8 cellular contexts compared by ENCODE assay signal in the genomic region with DNA sequence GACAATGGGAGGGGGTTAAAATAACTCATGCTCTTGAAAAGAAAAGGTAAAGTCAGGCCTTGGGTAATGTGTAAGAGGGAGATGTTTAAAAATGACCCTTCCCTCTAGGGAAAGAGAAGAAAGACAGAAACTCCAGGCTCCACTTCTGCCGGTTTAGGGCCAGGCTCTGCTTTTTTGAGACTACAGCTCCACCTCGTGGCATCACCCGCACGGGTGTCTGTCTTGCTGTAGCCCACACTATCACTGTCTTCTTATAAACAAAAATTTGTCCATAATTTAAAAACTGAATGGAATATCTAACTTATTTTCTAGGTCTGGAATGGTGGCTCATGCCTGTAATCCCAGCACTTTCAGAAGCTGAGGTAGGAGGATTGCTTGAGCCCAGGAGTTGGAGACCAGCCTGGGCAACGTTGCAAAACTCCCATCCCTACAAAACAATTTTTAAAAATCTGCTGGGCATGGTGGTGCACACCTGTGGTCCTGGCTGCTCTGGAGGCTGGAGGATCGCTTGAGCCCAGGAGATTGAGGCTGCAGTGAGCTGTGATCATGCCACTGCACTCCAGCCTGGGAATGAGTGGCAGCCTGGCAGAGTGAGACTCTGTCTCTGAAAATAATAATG.
A peak's percentile ranks its signal among the peaks of the same experiment; 100 is the strongest.
DNase-seq lines count a peak whose midpoint lies in the region; ATAC-seq and TF ChIP-seq lines count a peak whose summit lies in the region.

No MANE protein-coding gene starts in this region.

- H3K4me1 ChIP-seq in HEK293 (ENCODE audit: control insufficient read depth, insufficient read depth, low read length) (no peaks in the 10 kb centered on the region), mesendoderm (ENCODE audit: control insufficient read depth, low read depth, low read length) (no peaks in the 10 kb centered on the region)
- peaks cover 8% of the 10 kb centered on the region for H3K4me1 ChIP-seq in effector memory CD4-positive, alpha-beta T cell (ENCODE audit: control insufficient read depth, insufficient read depth, low read length, poor library complexity, severe bottlenecking)

- DNase-seq in DMS 273 treated with DMSO at 0.1 percent for 48 hours (lab: John Stamatoyannopoulos, UW) (peak; percentile 5), NCI-H774 (lab: John Stamatoyannopoulos, UW) (peak; percentile 19), mesendoderm (peak; percentile 65)
- DNase-seq in activated CD8-positive, alpha-beta T cell treated with anti-CD3 and anti-CD28 coated beads, Interleukin-2, amount 10 ng/mL, durations not matched to agents 7 days and 5 days: peak; percentile 75
- peak; percentile 15 to 44 (median 28) for DNase-seq in effector memory CD4-positive, alpha-beta T cell
- peak; percentile 35 for DNase-seq in stimulated activated CD8-positive, alpha-beta memory T cell treated with anti-CD3 and anti-CD28 coated beads, Interleukin-7, amount 100 ng/mL, for 24 hours (ENCODE audit: low read depth)

- no peaks in the 10 kb centered on the region for H3K9me3 Mint-ChIP-seq in activated CD8-positive, alpha-beta T cell treated with anti-CD3 and anti-CD28 coated beads, Interleukin-2, amount 10 ng/mL, durations not matched to agents 7 days and 5 days (ENCODE audit: insufficient read depth)

- H3K27ac ChIP-seq in HEK293 (ENCODE audit: extremely low read depth, low read depth, low read length): no peak overlapping the region
- H3K27ac ChIP-seq in effector memory CD4-positive, alpha-beta T cell (ENCODE audit: insufficient read depth, low read length, poor library complexity, severe bottlenecking): no peak overlapping the region
- no peak overlapping the region for H3K27ac ChIP-seq in mesendoderm (ENCODE audit: low read depth, low read length)

- no peak overlapping the region for H2BK15ac ChIP-seq in mesendoderm (replicated peaks; ENCODE audit: low read depth)

- H2BK120ac ChIP-seq in mesendoderm (ENCODE audit: low read depth, low read length): no peak overlapping the region

- ATAC-seq in activated CD8-positive, alpha-beta T cell treated with anti-CD3 and anti-CD28 coated beads, Interleukin-2, amount 10 ng/mL, durations not matched to agents 7 days and 5 days: peak; percentile 44
- ATAC-seq in HG03469 (IDR thresholded peaks at IDR 0.05; ENCODE audit: unreplicated experiment): no peak

- CTCF ChIA-PET in HEK293 (lab: Yijun Ruan, JAX): interaction anchor here (0.6 to 5.7 kb wide), 32 partner anchors 16 to 910 kb away, joined by 3 to 124 read pairs (median 3); no protein-coding TSS in a partner anchor
- CTCF ChIA-PET in activated CD8-positive, alpha-beta T cell treated with anti-CD3 and anti-CD28 coated beads, Interleukin-2, amount 10 ng/mL, durations not matched to agents 7 days and 5 days (lab: Charles Lee): interaction anchor here (0.8 to 6.6 kb wide), 16 partner anchors 14 to 469 kb away, joined by 3 to 164 read pairs (median 4); a partner anchor contains a TSS

- no peak overlapping the region for H3K4me3 Mint-ChIP-seq in activated CD8-positive, alpha-beta T cell treated with anti-CD3 and anti-CD28 coated beads, Interleukin-2, amount 10 ng/mL, durations not matched to agents 7 days and 5 days

- no peaks in the 10 kb centered on the region for H3K36me3 Mint-ChIP-seq in activated CD8-positive, alpha-beta T cell treated with anti-CD3 and anti-CD28 coated beads, Interleukin-2, amount 10 ng/mL, durations not matched to agents 7 days and 5 days (ENCODE audit: low read depth)

- no peaks in the 10 kb centered on the region for H3K9me3 ChIP-seq in HEK293 (ENCODE audit: control insufficient read depth, insufficient read depth, low read depth, low read length)
- no peaks in the 10 kb centered on the region for H3K9me3 ChIP-seq in effector memory CD4-positive, alpha-beta T cell (ENCODE audit: control insufficient read depth, low read length)

- H4K5ac ChIP-seq in mesendoderm (ENCODE audit: low read length): no peak overlapping the region

- H3K4me1 Mint-ChIP-seq in activated CD8-positive, alpha-beta T cell treated with anti-CD3 and anti-CD28 coated beads, Interleukin-2, amount 10 ng/mL, durations not matched to agents 7 days and 5 days (ENCODE audit: low read depth): peaks cover 5% of the 10 kb centered on the region

- peaks cover 13% of the 10 kb centered on the region for H3K27me3 Mint-ChIP-seq in activated CD8-positive, alpha-beta T cell treated with anti-CD3 and anti-CD28 coated beads, Interleukin-2, amount 10 ng/mL, durations not matched to agents 7 days and 5 days (ENCODE audit: low read depth)

- H3K9ac ChIP-seq in mesendoderm (ENCODE audit: low read length): no peak overlapping the region

- no peak overlapping the region for H3K56ac ChIP-seq in mesendoderm (ENCODE audit: low read length)

- H3K18ac ChIP-seq in mesendoderm (ENCODE audit: low read length): no peak overlapping the region

- H3K4me3 ChIP-seq in HEK293 (ENCODE audit: low read depth, low read length) (no peak overlapping the region), mesendoderm (ENCODE audit: low read length) (no peak overlapping the region)
- H3K4me3 ChIP-seq in effector memory CD4-positive, alpha-beta T cell (ENCODE audit: insufficient read depth, low read depth, low read length, poor library complexity, severe bottlenecking): no peak overlapping the region

- no peak overlapping the region for H4K8ac ChIP-seq in mesendoderm (ENCODE audit: low read depth, low read length)

- H3K23ac ChIP-seq in mesendoderm (ENCODE audit: low read length): no peak overlapping the region

- H2BK5ac ChIP-seq in mesendoderm (ENCODE audit: low read length): no peak overlapping the region

- no peak overlapping the region for H3K27ac Mint-ChIP-seq in activated CD8-positive, alpha-beta T cell treated with anti-CD3 and anti-CD28 coated beads, Interleukin-2, amount 10 ng/mL, durations not matched to agents 7 days and 5 days

- POLR2A ChIA-PET in HEK293 (lab: Yijun Ruan, JAX): interaction anchor here (1.3 kb wide), 1 partner anchor 413 kb away, joined by 5 read pairs; no protein-coding TSS in a partner anchor
- POLR2A ChIA-PET in activated CD8-positive, alpha-beta T cell treated with anti-CD3 and anti-CD28 coated beads, Interleukin-2, amount 10 ng/mL, durations not matched to agents 7 days and 5 days (lab: Charles Lee): interaction anchor here (1.0 to 1.3 kb wide), 2 partner anchors 13 to 374 kb away, joined by 4 read pairs; no protein-coding TSS in a partner anchor

- no peaks in the 10 kb centered on the region for H3K79me1 ChIP-seq in mesendoderm (ENCODE audit: low read length)

- H3K36me3 ChIP-seq in HEK293 (ENCODE audit: control insufficient read depth in 2 of 2, insufficient read depth in 1 of 2, low read length in 2 of 2): no peaks in the 10 kb centered on the region
- no peaks in the 10 kb centered on the region for H3K36me3 ChIP-seq in effector memory CD4-positive, alpha-beta T cell (ENCODE audit: control insufficient read depth, insufficient read depth, low read length)
- no peaks in the 10 kb centered on the region for H3K36me3 ChIP-seq in mesendoderm (ENCODE audit: control insufficient read depth, insufficient read depth, low read length)

- no peaks in the 10 kb centered on the region for H3K79me2 ChIP-seq in mesendoderm (ENCODE audit: control insufficient read depth, insufficient read depth, low read length)

- no CpG with 5 or more reads among the region's 6 CpGs for WGBS in mesendoderm (ENCODE audit: extremely low coverage, insufficient coverage, low lambda C conversion rate)

- peaks cover 11% of the 10 kb centered on the region for H3K27me3 ChIP-seq in effector memory CD4-positive, alpha-beta T cell (replicated peaks; ENCODE audit: control insufficient read depth, insufficient read depth, low read length, poor library complexity, severe bottlenecking)
- no peaks in the 10 kb centered on the region for H3K27me3 ChIP-seq in mesendoderm (ENCODE audit: insufficient read depth, low read length, poor library complexity)

- no peak overlapping the region for H3K4ac ChIP-seq in mesendoderm (ENCODE audit: low read depth, low read length)

- no peak overlapping the region for H3K4me2 ChIP-seq in mesendoderm (ENCODE audit: low read length)

- no peak overlapping the region for H2AK5ac ChIP-seq in mesendoderm (ENCODE audit: low read length)

- peak; percentile 62; the same call in 1 of the 2 replicates for TF ChIP-seq CTCF in HEK293 (tag by site-specific recombination; IDR thresholded peaks at IDR 0.05)

TF ChIP-seq in HEK293, 187 proteins besides CTCF, POLR2A, EP300 and RAD21:
- peak; percentile 36 for TF ChIP-seq ZNF366 (tag by site-specific recombination; conservative IDR thresholded peaks at IDR 0.05)
- TF ChIP-seq ZNF654 (tag by site-specific recombination; IDR thresholded peaks at IDR 0.05; ENCODE audit: low read depth): peak; percentile 90
- TF ChIP-seq, protein P1, sequence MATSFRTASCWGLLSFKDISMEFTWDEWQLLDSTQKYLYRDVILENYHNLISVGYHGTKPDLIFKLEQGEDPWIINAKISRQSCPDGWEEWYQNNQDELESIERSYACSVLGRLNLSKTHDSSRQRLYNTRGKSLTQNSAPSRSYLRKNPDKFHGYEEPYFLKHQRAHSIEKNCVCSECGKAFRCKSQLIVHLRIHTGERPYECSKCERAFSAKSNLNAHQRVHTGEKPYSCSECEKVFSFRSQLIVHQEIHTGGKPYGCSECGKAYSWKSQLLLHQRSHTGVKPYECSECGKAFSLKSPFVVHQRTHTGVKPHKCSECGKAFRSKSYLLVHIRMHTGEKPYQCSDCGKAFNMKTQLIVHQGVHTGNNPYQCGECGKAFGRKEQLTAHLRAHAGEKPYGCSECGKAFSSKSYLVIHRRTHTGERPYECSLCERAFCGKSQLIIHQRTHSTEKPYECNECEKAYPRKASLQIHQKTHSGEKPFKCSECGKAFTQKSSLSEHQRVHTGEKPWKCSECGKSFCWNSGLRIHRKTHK (tag by site-specific recombination; IDR thresholded peaks at IDR 0.05): no peak
- TF ChIP-seq ZBTB48 (tag by site-specific recombination; IDR thresholded peaks at IDR 0.05): peak; percentile 49; the same call in 1 of the 2 replicates
- TF ChIP-seq MEIS1 (CRISPR knock-in tag; IDR thresholded peaks at IDR 0.05; ENCODE audit: borderline replicate concordance): no peak
TF ChIP-seq in HEK293: peak in this region for 3.

Comparison
In these comparisons a context has a peak if more than half of its experiments do, and no peak if none do; other contexts are left out.
1. DNase-seq: peak in every context shown above with its lines; median percentile 75 in activated CD8-positive, alpha-beta T cell treated with anti-CD3 and anti-CD28 coated beads, Interleukin-2, amount 10 ng/mL, durations not matched to agents 7 days and 5 days; 65 in mesendoderm; 35 in stimulated activated CD8-positive, alpha-beta memory T cell treated with anti-CD3 and anti-CD28 coated beads, Interleukin-7, amount 100 ng/mL, for 24 hours; 28 in effector memory CD4-positive, alpha-beta T cell; 19 in NCI-H774; 5 in DMS 273 treated with DMSO at 0.1 percent for 48 hours.